Comparison of ENCODE assay signal across 13 cellular contexts in the genomic region with DNA sequence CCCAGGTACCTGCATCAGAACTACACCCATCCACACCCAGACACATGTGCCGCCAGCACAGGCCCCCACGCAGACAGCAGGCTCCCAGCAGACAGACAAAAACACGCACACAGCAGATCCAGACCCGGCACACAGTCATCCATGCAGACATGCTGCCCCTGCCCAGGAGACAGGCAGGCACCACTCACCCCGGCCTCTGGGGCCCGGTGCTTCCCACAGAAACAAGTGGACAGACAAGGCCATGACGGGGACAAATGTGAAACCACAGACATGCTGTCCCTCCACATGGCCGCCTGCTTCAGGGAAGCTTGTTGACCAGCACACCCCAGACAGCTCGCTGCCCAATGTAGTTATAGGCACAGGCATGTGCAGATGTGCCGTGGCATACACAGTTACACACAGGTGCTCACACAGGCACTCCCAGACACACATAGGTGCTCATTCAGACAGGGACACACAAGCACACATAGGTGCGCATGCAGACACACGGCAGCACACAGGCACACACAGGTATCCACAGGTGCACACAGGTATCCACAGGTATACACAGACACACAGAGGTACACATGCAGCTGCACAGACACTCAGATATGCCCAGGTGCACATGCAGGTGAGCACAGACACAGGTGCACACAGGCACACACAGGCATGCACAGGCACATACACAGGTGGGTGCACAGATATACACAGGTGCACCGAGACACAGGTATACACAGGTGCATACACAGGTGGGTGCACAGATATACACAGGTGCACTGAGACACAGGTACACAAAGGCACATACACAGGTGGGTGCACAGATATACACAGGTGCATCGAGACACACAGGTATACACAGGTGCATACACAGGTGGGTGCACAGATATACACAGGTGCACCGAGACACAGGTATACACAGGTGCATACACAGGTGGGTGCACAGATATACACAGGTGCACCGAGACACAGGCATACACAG. TPM values are rescaled to one million over a fixed set of nuclear protein-coding genes. Genes with fewer than 3 reads are reported as not detected.
DNase-seq lines count a peak whose midpoint lies in the region; ATAC-seq lines count a peak whose summit lies in the region.
"Had no signal": no experiment of that assay in that cellular context is flagged by ENCODE, and none has a peak within 500 bp of the region (broad histone marks: within the 10 kb centered on the region; RNA-seq: fewer than 3 reads in every experiment).

No MANE protein-coding gene starts in this region.

- H3K27ac ChIP-seq in BLaER1 treated with 17β-estradiol and CSF1 and Interleukin-3, amounts not matched to agents 10 nM and 100 nM, result no peak overlapping the region

- CTCF ChIA-PET in activated CD8-positive, alpha-beta T cell treated with anti-CD3 and anti-CD28 coated beads, Interleukin-2, amount 10 ng/mL, durations not matched to agents 7 days and 5 days (lab: Charles Lee), result interaction anchor here (0.9 to 1.8 kb wide), 2 partner anchors 48 to 73 kb away, joined by 3 to 4 read pairs; no protein-coding TSS in a partner anchor

- H3K36me3 Mint-ChIP-seq in activated CD8-positive, alpha-beta T cell treated with anti-CD3 and anti-CD28 coated beads, Interleukin-2, amount 10 ng/mL, durations not matched to agents 7 days and 5 days (ENCODE audit: low read depth), result peaks cover 25% of the 10 kb centered on the region

- POLR2A ChIA-PET in activated CD8-positive, alpha-beta T cell treated with anti-CD3 and anti-CD28 coated beads, Interleukin-2, amount 10 ng/mL, durations not matched to agents 7 days and 5 days (lab: Charles Lee), result no interaction called here

- H3K4me3 Mint-ChIP-seq in activated CD8-positive, alpha-beta T cell treated with anti-CD3 and anti-CD28 coated beads, Interleukin-2, amount 10 ng/mL, durations not matched to agents 7 days and 5 days, result peak overlapping the region; percentile 27
- H3K4me3 Mint-ChIP-seq: activated naive CD8-positive, alpha-beta T cell treated with anti-CD3 and anti-CD28 coated beads, Interleukin-2, amount 50 U/mL, for 24 hours had no signal

- no peak overlapping the region for H3K9ac ChIP-seq in BLaER1 treated with 17β-estradiol and CSF1 and Interleukin-3, amounts not matched to agents 10 nM and 100 nM

- H3K27me3 Mint-ChIP-seq in activated CD8-positive, alpha-beta T cell treated with anti-CD3 and anti-CD28 coated beads, Interleukin-2, amount 10 ng/mL, durations not matched to agents 7 days and 5 days (ENCODE audit: low read depth), result peaks cover 8% of the 10 kb centered on the region

- no peak overlapping the region for H3K4me3 ChIP-seq in BLaER1 treated with 17β-estradiol and CSF1 and Interleukin-3, amounts not matched to agents 10 nM and 100 nM
- H3K4me3 ChIP-seq: mucosa of descending colon had no signal

- intact Hi-C loops in left colon (cut with DNase I, micrococcal nuclease), result no loop called here

- peak overlapping the region in 10 of 11 experiments; percentile 32 to 75 (median 60); a peak in 12 of 22 replicates for H3K4me2 ChIP-seq in BLaER1 treated with 17β-estradiol and CSF1 and Interleukin-3, amounts not matched to agents 10 nM and 100 nM

- peaks cover 37 to 45% (median 42%) of the 10 kb centered on the region in 11 experiments for H3K9me3 ChIP-seq in BLaER1 treated with 17β-estradiol and CSF1 and Interleukin-3, amounts not matched to agents 10 nM and 100 nM (replicated peaks in 1 of 11)

- H4K20me1 ChIP-seq in BLaER1 treated with 17β-estradiol and CSF1 and Interleukin-3, amounts not matched to agents 10 nM and 100 nM, result peaks cover 0 to 4% (median 0%) of the 10 kb centered on the region in 11 experiments; a peak in 2 of 22 replicates

- H3K4me1 Mint-ChIP-seq in activated CD8-positive, alpha-beta T cell treated with anti-CD3 and anti-CD28 coated beads, Interleukin-2, amount 10 ng/mL, durations not matched to agents 7 days and 5 days (ENCODE audit: low read depth), result peaks cover 25% of the 10 kb centered on the region

- H3K36me3 ChIP-seq in BLaER1 treated with 17β-estradiol and CSF1 and Interleukin-3, amounts not matched to agents 10 nM and 100 nM, result peaks cover 0 to 3% (median 0%) of the 10 kb centered on the region in 11 experiments; a peak in 1 of 22 replicates

- H3K4me1 ChIP-seq in BLaER1 treated with 17β-estradiol and CSF1 and Interleukin-3, amounts not matched to agents 10 nM and 100 nM, result peaks cover 9 to 18% (median 13%) of the 10 kb centered on the region in 10 experiments; a peak in 19 of 20 replicates

- peak overlapping the region; percentile 77 for H3K27ac Mint-ChIP-seq in activated CD8-positive, alpha-beta T cell treated with anti-CD3 and anti-CD28 coated beads, Interleukin-2, amount 10 ng/mL, durations not matched to agents 7 days and 5 days
- H3K27ac Mint-ChIP-seq: activated naive CD8-positive, alpha-beta T cell treated with anti-CD3 and anti-CD28 coated beads, Interleukin-2, amount 50 U/mL, for 24 hours had no signal

- ATAC-seq in activated CD8-positive, alpha-beta T cell treated with anti-CD3 and anti-CD28 coated beads, Interleukin-2, amount 10 ng/mL, durations not matched to agents 7 days and 5 days, result peak; percentile 7
- ATAC-seq in left lobe of liver, result no peak
- no peak for ATAC-seq in left colon
- no peak for ATAC-seq in HG03571 (IDR thresholded peaks at IDR 0.05; ENCODE audit: unreplicated experiment)
- ATAC-seq: mucosa of descending colon had no signal

- peaks cover 22% of the 10 kb centered on the region for H3K9me3 Mint-ChIP-seq in activated CD8-positive, alpha-beta T cell treated with anti-CD3 and anti-CD28 coated beads, Interleukin-2, amount 10 ng/mL, durations not matched to agents 7 days and 5 days (ENCODE audit: insufficient read depth)

- H3K27me3 ChIP-seq in BLaER1 treated with 17β-estradiol and CSF1 and Interleukin-3, amounts not matched to agents 10 nM and 100 nM, result no peaks in the 10 kb centered on the region

- DNase-seq in 8988T (peak; percentile 21), mesenteric fat pad (ENCODE audit: low spot score) (peak; percentile 86), left lobe of liver (ENCODE audit: low spot score) (no peak), left colon (no peak)
- no peak for DNase-seq in activated CD8-positive, alpha-beta T cell treated with anti-CD3 and anti-CD28 coated beads, Interleukin-2, amount 10 ng/mL, durations not matched to agents 7 days and 5 days
- DNase-seq: central memory CD4-positive, alpha-beta T cell; DND-41; mucosa of descending colon; NCI-H1092 treated with DMSO at 0.1 percent for 48 hours had no signal

RNA-seq across cellular contexts. Expression of a gene that starts 10.5 kb away (rescaled TPM):
- 1 to 10 TPM; 2.0 to 2.7 TPM for total RNA-seq in activated CD8-positive, alpha-beta T cell treated with anti-CD3 and anti-CD28 coated beads, Interleukin-2, amount 10 ng/mL, durations not matched to agents 7 days and 5 days
- total RNA-seq in mesenteric fat pad (3.3 TPM), left lobe of liver (0.53 TPM), left colon (1 to 10 TPM; 2.1 to 3.9 TPM)

RNA-seq across cellular contexts. Expression of a gene that starts 18.8 kb away (rescaled TPM):
- not detected for total RNA-seq in activated CD8-positive, alpha-beta T cell treated with anti-CD3 and anti-CD28 coated beads, Interleukin-2, amount 10 ng/mL, durations not matched to agents 7 days and 5 days
- total RNA-seq in mesenteric fat pad (not detected), left lobe of liver (0.18 TPM), left colon (not detected)
- total RNA-seq: omental fat pad had no signal

RNA-seq across cellular contexts. Expression of a gene that starts 49.3 kb away (rescaled TPM):
- total RNA-seq in activated CD8-positive, alpha-beta T cell treated with anti-CD3 and anti-CD28 coated beads, Interleukin-2, amount 10 ng/mL, durations not matched to agents 7 days and 5 days, result 10 to 100 TPM; 51.8 to 54.8 TPM
- total RNA-seq in mesenteric fat pad, result 33.3 TPM
- 47.3 TPM for total RNA-seq in left lobe of liver
- total RNA-seq in left colon, result 10 to 100 TPM; 38.0 to 49.5 TPM

Comparison
In these comparisons a context has a peak if more than half of its experiments do, and no peak if none do; other contexts are left out.
1. DNase-seq: peak in 8988T (single experiment) and mesenteric fat pad (single experiment); none in activated CD8-positive, alpha-beta T cell treated with anti-CD3 and anti-CD28 coated beads, Interleukin-2, amount 10 ng/mL, durations not matched to agents 7 days and 5 days (single experiment), left lobe of liver (single experiment) and left colon (0 of 2).